Comparison of ENCODE assay signal across 4 cellular contexts in the genomic region with DNA sequence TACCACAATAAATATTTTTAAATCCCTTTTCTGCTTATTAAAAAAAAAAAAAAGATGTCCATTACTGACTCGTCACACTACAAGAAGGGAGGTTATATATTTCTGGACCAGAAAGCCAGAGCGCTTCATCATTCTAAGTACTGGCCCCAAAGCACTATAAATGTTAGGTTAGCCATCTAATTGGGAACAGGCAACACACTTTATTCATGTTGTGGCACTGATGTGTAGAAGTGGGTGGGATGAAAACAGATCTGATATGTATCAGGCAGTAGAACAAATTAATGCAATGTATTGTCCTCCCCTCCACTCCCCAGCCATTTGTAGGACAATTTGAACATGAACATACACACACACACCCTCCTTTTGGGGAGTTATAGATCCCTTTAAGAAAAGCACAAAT.
"Had no signal": no experiment of that assay in that cellular context is flagged by ENCODE, and none has a peak within 500 bp of the region (broad histone marks: within the 10 kb centered on the region; RNA-seq: fewer than 3 reads in every experiment).

No MANE protein-coding gene starts in this region.

- ATAC-seq: GM23338 had no signal

- H3K4me2 ChIP-seq: GM23338 had no signal

- DNase-seq: H9, HCEC 1CT, KBM-7 had no signal

- H3K4me3 ChIP-seq: GM23338 had no signal

- H2AFZ ChIP-seq: GM23338 had no signal
